1 cellular context compared by ENCODE assay signal in genomic region chrX:19991350-19991718, GRCh38.
TF ChIP-seq lines count a peak whose summit lies in the region.

No MANE protein-coding gene starts in this region.

TF ChIP-seq in HepG2, 621 proteins besides CTCF, POLR2A, EP300 and RAD21 (continued from another document):
- TF ChIP-seq MYPOP (CRISPR knock-in tag; IDR thresholded peaks at IDR 0.05) (no peak), ZBTB43 (CRISPR knock-in tag; conservative IDR thresholded peaks at IDR 0.05) (no peak), ZMYM4 (CRISPR knock-in tag; IDR thresholded peaks at IDR 0.05) (no peak), SETDB1 (CRISPR knock-in tag; IDR thresholded peaks at IDR 0.05; ENCODE audit: borderline replicate concordance) (no peak), MATR3 (CRISPR knock-in tag; IDR thresholded peaks at IDR 0.05) (no peak), ZNF350 (CRISPR knock-in tag; IDR thresholded peaks at IDR 0.05; ENCODE audit: borderline replicate concordance, low read depth) (no peak), KAT8 (CRISPR knock-in tag; IDR thresholded peaks at IDR 0.05) (0 out of 2 replicates have a peak, but pooled peaks have one; percentile 9), SMAD1 (CRISPR knock-in tag; IDR thresholded peaks at IDR 0.05; ENCODE audit: borderline replicate concordance, low read depth) (no peak), ASH2L (IDR thresholded peaks at IDR 0.05; ENCODE audit: insufficient read length, low read depth, low read length) (no peak), CCDC6 (CRISPR knock-in tag; IDR thresholded peaks at IDR 0.05) (no peak), CENPBD1 (CRISPR knock-in tag; IDR thresholded peaks at IDR 0.05; ENCODE audit: borderline replicate concordance, low read depth) (no peak), ZNF724P (CRISPR knock-in tag; IDR thresholded peaks at IDR 0.05; ENCODE audit: borderline replicate concordance) (no peak), HMGXB4 (CRISPR knock-in tag; IDR thresholded peaks at IDR 0.05; ENCODE audit: borderline replicate concordance in 1 of 2, low read depth in 1 of 2) (0 out of 4 replicates have a peak, but pooled peaks of 1 of the 2 experiments have one; percentile 3), ZFP82 (CRISPR knock-in tag; IDR thresholded peaks at IDR 0.05; ENCODE audit: borderline replicate concordance) (no peak), ZNF251 (CRISPR knock-in tag; IDR thresholded peaks at IDR 0.05) (no peak), ZNF180 (CRISPR knock-in tag; IDR thresholded peaks at IDR 0.05; ENCODE audit: borderline replicate concordance, low read depth) (no peak), ZFY (CRISPR knock-in tag; IDR thresholded peaks at IDR 0.05) (peak; percentile 12; the same call in 1 of the 2 replicates), ZNF772 (CRISPR knock-in tag; IDR thresholded peaks at IDR 0.05) (no peak)
